1 cellular context compared by ENCODE assay signal in the genomic region with DNA sequence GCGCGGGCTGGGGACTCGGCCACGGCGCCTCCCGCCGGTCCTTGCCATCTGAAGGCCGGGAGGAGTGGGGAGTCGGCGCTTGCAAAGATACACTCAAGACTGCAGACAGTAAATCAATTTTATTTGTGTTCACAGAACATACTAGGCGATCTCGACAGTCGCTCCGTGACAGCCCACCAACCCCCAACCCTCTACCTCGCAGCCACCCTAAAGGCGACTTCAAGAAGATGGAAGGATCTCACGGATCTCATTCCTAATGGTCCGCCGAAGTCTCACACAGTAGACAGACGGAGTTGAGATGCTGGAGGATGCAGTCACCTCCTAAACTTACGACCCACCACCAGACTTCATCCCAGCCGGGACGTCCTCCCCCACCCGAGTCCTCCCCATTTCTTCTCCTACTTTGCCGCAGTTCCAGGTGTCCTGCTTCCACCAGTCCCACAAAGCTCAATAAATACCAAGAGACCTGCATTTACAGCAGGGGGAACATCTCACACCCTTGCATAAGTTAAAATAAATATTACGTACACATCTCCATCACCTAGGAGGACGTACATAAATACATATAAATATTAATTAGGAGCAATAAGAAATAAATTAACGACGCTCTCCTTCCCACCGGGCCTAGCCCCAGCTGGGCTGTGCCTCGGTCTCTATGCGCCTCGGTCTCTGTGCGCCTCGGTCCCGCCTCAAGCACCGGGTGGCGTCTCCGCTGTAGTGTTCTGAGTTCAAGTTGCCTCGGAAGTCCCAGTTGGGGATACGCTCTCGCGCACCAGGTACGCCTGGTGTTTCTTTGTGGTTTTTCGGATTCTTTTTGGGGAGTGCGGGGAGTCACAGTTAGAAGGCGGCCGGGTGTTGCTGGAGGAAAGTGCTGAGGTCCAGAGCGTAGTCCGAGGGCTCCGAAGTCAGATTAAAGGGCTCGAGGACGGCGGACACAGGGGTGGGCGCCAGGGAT.
TF ChIP-seq lines count a peak whose summit lies in the region.

No MANE protein-coding gene starts in this region.

TF ChIP-seq in HepG2, 621 proteins besides CTCF, POLR2A, EP300 and RAD21 (continued from another document and continues in another):
- no peak; the same call in 1 of the 2 replicates for TF ChIP-seq ZNF546 (CRISPR knock-in tag; conservative IDR thresholded peaks at IDR 0.05)
- peak; percentile 51 for TF ChIP-seq JUNB (CRISPR knock-in tag; IDR thresholded peaks at IDR 0.05; ENCODE audit: borderline replicate concordance)
- no peak; the same call in 1 of the 2 replicates for TF ChIP-seq CBFB (CRISPR knock-in tag; IDR thresholded peaks at IDR 0.05)
- TF ChIP-seq, protein P1, sequence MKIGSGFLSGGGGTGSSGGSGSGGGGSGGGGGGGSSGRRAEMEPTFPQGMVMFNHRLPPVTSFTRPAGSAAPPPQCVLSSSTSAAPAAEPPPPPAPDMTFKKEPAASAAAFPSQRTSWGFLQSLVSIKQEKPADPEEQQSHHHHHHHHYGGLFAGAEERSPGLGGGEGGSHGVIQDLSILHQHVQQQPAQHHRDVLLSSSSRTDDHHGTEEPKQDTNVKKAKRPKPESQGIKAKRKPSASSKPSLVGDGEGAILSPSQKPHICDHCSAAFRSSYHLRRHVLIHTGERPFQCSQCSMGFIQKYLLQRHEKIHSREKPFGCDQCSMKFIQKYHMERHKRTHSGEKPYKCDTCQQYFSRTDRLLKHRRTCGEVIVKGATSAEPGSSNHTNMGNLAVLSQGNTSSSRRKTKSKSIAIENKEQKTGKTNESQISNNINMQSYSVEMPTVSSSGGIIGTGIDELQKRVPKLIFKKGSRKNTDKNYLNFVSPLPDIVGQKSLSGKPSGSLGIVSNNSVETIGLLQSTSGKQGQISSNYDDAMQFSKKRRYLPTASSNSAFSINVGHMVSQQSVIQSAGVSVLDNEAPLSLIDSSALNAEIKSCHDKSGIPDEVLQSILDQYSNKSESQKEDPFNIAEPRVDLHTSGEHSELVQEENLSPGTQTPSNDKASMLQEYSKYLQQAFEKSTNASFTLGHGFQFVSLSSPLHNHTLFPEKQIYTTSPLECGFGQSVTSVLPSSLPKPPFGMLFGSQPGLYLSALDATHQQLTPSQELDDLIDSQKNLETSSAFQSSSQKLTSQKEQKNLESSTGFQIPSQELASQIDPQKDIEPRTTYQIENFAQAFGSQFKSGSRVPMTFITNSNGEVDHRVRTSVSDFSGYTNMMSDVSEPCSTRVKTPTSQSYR (CRISPR knock-in tag; IDR thresholded peaks at IDR 0.05; ENCODE audit: borderline replicate concordance) = no peak; the same call in 1 of the 2 replicates
- no peak for TF ChIP-seq ZNF367 (CRISPR knock-in tag; IDR thresholded peaks at IDR 0.05; ENCODE audit: borderline replicate concordance)
- no peak for TF ChIP-seq TCF7 (IDR thresholded peaks at IDR 0.05; ENCODE audit: low read depth)
- TF ChIP-seq ZSCAN22 (CRISPR knock-in tag; IDR thresholded peaks at IDR 0.05) = peak; percentile 39; the same call in 1 of the 2 replicates
- no peak for TF ChIP-seq TMF1 (CRISPR knock-in tag; IDR thresholded peaks at IDR 0.05; ENCODE audit: low read depth)
- no peak for TF ChIP-seq MED1 (CRISPR knock-in tag; IDR thresholded peaks at IDR 0.05)
- no peak for TF ChIP-seq ZNF839 (CRISPR knock-in tag; IDR thresholded peaks at IDR 0.05; ENCODE audit: borderline replicate concordance)
- TF ChIP-seq HOXA7 (CRISPR knock-in tag; IDR thresholded peaks at IDR 0.05) = no peak
- no peak for TF ChIP-seq CEBPG (CRISPR knock-in tag; IDR thresholded peaks at IDR 0.05)
- TF ChIP-seq SMAD1 (CRISPR knock-in tag; IDR thresholded peaks at IDR 0.05; ENCODE audit: borderline replicate concordance, low read depth) = no peak
- TF ChIP-seq, protein P2, sequence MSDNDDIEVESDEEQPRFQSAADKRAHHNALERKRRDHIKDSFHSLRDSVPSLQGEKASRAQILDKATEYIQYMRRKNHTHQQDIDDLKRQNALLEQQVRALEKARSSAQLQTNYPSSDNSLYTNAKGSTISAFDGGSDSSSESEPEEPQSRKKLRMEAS (IDR thresholded peaks at IDR 0.05) = no peak
- TF ChIP-seq RBAK (CRISPR knock-in tag; IDR thresholded peaks at IDR 0.05) = no peak
- no peak for TF ChIP-seq ZSCAN21 (CRISPR knock-in tag; IDR thresholded peaks at IDR 0.05; ENCODE audit: borderline replicate concordance)
- TF ChIP-seq SNRNP70 (IDR thresholded peaks at IDR 0.05; ENCODE audit: low read depth, low read length) = no peak
- no peak for TF ChIP-seq MAFG (CRISPR knock-in tag; IDR thresholded peaks at IDR 0.05)
- TF ChIP-seq, protein P3, sequence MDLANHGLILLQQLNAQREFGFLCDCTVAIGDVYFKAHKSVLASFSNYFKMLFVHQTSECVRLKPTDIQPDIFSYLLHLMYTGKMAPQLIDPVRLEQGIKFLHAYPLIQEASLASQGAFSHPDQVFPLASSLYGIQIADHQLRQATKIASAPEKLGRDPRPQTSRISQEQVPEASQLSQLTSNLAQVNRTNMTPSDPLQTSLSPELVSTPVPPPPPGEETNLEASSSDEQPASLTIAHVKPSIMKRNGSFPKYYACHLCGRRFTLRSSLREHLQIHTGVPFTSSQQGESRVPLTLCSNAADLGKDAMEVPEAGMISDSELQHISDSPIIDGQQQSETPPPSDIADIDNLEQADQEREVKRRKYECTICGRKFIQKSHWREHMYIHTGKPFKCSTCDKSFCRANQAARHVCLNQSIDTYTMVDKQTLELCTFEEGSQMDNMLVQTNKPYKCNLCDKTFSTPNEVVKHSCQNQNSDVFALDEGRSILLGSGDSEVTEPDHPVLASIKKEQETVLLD (CRISPR knock-in tag; IDR thresholded peaks at IDR 0.05; ENCODE audit: low read depth) = peak; percentile 27; the same call in 1 of the 2 replicates
- TF ChIP-seq, protein P4, sequence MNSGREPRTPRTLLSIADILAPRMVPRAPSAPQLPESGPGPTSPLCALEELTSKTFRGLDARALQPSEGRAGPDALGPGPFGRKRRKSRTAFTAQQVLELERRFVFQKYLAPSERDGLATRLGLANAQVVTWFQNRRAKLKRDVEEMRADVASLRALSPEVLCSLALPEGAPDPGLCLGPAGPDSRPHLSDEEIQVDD (CRISPR knock-in tag; IDR thresholded peaks at IDR 0.05; ENCODE audit: borderline replicate concordance) = no peak; the same call in 1 of the 2 replicates
- TF ChIP-seq ATRX (CRISPR knock-in tag; IDR thresholded peaks at IDR 0.05; ENCODE audit: borderline replicate concordance) = no peak
- TF ChIP-seq FOXA1 (IDR thresholded peaks at IDR 0.05) = no peak
- no peak for TF ChIP-seq FOXA1 (CRISPR knock-in tag; IDR thresholded peaks at IDR 0.05)
- no peak for TF ChIP-seq ZFP36L1 (CRISPR knock-in tag; IDR thresholded peaks at IDR 0.05)
- TF ChIP-seq, protein P5, sequence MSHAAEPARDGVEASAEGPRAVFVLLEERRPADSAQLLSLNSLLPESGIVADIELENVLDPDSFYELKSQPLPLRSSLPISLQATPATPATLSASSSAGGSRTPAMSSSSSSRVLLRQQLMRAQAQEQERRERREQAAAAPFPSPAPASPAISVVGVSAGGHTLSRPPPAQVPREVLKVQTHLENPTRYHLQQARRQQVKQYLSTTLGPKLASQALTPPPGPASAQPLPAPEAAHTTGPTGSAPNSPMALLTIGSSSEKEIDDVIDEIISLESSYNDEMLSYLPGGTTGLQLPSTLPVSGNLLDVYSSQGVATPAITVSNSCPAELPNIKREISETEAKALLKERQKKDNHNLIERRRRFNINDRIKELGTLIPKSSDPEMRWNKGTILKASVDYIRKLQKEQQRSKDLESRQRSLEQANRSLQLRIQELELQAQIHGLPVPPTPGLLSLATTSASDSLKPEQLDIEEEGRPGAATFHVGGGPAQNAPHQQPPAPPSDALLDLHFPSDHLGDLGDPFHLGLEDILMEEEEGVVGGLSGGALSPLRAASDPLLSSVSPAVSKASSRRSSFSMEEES (CRISPR knock-in tag; IDR thresholded peaks at IDR 0.05) = no peak
- no peak for TF ChIP-seq ZNF235 (CRISPR knock-in tag; IDR thresholded peaks at IDR 0.05; ENCODE audit: borderline replicate concordance)
- TF ChIP-seq, protein P6, sequence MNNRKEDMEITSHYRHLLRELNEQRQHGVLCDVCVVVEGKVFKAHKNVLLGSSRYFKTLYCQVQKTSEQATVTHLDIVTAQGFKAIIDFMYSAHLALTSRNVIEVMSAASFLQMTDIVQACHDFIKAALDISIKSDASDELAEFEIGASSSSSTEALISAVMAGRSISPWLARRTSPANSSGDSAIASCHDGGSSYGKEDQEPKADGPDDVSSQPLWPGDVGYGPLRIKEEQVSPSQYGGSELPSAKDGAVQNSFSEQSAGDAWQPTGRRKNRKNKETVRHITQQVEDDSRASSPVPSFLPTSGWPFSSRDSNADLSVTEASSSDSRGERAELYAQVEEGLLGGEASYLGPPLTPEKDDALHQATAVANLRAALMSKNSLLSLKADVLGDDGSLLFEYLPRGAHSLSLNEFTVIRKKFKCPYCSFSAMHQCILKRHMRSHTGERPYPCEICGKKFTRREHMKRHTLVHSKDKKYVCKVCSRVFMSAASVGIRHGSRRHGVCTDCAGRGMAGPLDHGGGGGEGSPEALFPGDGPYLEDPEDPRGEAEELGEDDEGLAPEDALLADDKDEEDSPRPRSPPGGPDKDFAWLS (CRISPR knock-in tag; IDR thresholded peaks at IDR 0.05; ENCODE audit: borderline replicate concordance) = no peak
- TF ChIP-seq ZSCAN25 (CRISPR knock-in tag; IDR thresholded peaks at IDR 0.05) = no peak
- TF ChIP-seq ZNF572 (CRISPR knock-in tag; IDR thresholded peaks at IDR 0.05) = 0 out of 2 replicates have a peak, but pooled peaks have one; percentile 88
- TF ChIP-seq, protein P7, sequence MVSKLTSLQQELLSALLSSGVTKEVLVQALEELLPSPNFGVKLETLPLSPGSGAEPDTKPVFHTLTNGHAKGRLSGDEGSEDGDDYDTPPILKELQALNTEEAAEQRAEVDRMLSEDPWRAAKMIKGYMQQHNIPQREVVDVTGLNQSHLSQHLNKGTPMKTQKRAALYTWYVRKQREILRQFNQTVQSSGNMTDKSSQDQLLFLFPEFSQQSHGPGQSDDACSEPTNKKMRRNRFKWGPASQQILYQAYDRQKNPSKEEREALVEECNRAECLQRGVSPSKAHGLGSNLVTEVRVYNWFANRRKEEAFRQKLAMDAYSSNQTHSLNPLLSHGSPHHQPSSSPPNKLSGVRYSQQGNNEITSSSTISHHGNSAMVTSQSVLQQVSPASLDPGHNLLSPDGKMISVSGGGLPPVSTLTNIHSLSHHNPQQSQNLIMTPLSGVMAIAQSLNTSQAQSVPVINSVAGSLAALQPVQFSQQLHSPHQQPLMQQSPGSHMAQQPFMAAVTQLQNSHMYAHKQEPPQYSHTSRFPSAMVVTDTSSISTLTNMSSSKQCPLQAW (CRISPR knock-in tag; IDR thresholded peaks at IDR 0.05) = peak; percentile 64; the same call in 1 of the 2 replicates
- TF ChIP-seq SIN3A (IDR thresholded peaks at IDR 0.05; ENCODE audit: borderline replicate concordance, low read depth, low read length) = 0 out of 2 replicates have a peak, but pooled peaks have one; percentile 42
- no peak for TF ChIP-seq CAMTA2 (CRISPR knock-in tag; IDR thresholded peaks at IDR 0.05; ENCODE audit: borderline replicate concordance)
- TF ChIP-seq, protein P8, sequence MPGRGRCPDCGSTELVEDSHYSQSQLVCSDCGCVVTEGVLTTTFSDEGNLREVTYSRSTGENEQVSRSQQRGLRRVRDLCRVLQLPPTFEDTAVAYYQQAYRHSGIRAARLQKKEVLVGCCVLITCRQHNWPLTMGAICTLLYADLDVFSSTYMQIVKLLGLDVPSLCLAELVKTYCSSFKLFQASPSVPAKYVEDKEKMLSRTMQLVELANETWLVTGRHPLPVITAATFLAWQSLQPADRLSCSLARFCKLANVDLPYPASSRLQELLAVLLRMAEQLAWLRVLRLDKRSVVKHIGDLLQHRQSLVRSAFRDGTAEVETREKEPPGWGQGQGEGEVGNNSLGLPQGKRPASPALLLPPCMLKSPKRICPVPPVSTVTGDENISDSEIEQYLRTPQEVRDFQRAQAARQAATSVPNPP (CRISPR knock-in tag; IDR thresholded peaks at IDR 0.05) = no peak
- no peak for TF ChIP-seq HNF4G (IDR thresholded peaks at IDR 0.05; ENCODE audit: borderline replicate concordance, low read depth, low read length)
- TF ChIP-seq HNF4G (CRISPR knock-in tag; IDR thresholded peaks at IDR 0.05; ENCODE audit: borderline replicate concordance, low read depth) = peak; percentile 29; the same call in 1 of the 2 replicates
- no peak for TF ChIP-seq RORA (CRISPR knock-in tag; IDR thresholded peaks at IDR 0.05)
- no peak for TF ChIP-seq LCORL (IDR thresholded peaks at IDR 0.05)
- no peak for TF ChIP-seq LCORL (CRISPR knock-in tag; IDR thresholded peaks at IDR 0.05)
- TF ChIP-seq, protein P9, sequence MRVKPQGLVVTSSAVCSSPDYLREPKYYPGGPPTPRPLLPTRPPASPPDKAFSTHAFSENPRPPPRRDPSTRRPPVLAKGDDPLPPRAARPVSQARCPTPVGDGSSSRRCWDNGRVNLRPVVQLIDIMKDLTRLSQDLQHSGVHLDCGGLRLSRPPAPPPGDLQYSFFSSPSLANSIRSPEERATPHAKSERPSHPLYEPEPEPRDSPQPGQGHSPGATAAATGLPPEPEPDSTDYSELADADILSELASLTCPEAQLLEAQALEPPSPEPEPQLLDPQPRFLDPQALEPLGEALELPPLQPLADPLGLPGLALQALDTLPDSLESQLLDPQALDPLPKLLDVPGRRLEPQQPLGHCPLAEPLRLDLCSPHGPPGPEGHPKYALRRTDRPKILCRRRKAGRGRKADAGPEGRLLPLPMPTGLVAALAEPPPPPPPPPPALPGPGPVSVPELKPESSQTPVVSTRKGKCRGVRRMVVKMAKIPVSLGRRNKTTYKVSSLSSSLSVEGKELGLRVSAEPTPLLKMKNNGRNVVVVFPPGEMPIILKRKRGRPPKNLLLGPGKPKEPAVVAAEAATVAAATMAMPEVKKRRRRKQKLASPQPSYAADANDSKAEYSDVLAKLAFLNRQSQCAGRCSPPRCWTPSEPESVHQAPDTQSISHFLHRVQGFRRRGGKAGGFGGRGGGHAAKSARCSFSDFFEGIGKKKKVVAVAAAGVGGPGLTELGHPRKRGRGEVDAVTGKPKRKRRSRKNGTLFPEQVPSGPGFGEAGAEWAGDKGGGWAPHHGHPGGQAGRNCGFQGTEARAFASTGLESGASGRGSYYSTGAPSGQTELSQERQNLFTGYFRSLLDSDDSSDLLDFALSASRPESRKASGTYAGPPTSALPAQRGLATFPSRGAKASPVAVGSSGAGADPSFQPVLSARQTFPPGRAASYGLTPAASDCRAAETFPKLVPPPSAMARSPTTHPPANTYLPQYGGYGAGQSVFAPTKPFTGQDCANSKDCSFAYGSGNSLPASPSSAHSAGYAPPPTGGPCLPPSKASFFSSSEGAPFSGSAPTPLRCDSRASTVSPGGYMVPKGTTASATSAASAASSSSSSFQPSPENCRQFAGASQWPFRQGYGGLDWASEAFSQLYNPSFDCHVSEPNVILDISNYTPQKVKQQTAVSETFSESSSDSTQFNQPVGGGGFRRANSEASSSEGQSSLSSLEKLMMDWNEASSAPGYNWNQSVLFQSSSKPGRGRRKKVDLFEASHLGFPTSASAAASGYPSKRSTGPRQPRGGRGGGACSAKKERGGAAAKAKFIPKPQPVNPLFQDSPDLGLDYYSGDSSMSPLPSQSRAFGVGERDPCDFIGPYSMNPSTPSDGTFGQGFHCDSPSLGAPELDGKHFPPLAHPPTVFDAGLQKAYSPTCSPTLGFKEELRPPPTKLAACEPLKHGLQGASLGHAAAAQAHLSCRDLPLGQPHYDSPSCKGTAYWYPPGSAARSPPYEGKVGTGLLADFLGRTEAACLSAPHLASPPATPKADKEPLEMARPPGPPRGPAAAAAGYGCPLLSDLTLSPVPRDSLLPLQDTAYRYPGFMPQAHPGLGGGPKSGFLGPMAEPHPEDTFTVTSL (CRISPR knock-in tag; IDR thresholded peaks at IDR 0.05; ENCODE audit: borderline replicate concordance) = no peak
- TF ChIP-seq DMAP1 (CRISPR knock-in tag; IDR thresholded peaks at IDR 0.05) = no peak
- TF ChIP-seq TBX2 (CRISPR knock-in tag; IDR thresholded peaks at IDR 0.05; ENCODE audit: borderline replicate concordance) = no peak
